In genomic region chr6:144216668-144217218, GRCh38 we compare ENCODE assay signal across 8 cellular contexts.
DNase-seq lines count a peak whose midpoint lies in the region; ATAC-seq, FAIRE-seq and TF ChIP-seq lines count a peak whose summit lies in the region.

No MANE protein-coding gene starts in this region.

- no peak for FAIRE-seq in HTR-8/SVneo (lab: Jason Lieb, UNC)

- H3K4me1 Mint-ChIP-seq in activated naive CD8-positive, alpha-beta T cell treated with anti-CD3 and anti-CD28 coated beads, Interleukin-2, amount 50 U/mL, for 24 hours, result peaks cover 38% of the 10 kb centered on the region

- peak; percentile 45 for ATAC-seq in GM21526 (IDR thresholded peaks at IDR 0.05; ENCODE audit: low FRiP score, unreplicated experiment)
- ATAC-seq in activated naive CD8-positive, alpha-beta T cell treated with anti-CD3 and anti-CD28 coated beads, Interleukin-2, amount 50 U/mL, for 24 hours, result peak; percentile 55

- no peaks in the 10 kb centered on the region for H3K9me3 ChIP-seq in iPS-18a (ENCODE audit: control insufficient read depth, low read depth, low read length)

- peak overlapping the region; percentile 81 for H3K4me3 ChIP-seq in iPS-18a (ENCODE audit: low read length)

- H3K4me3 Mint-ChIP-seq in activated naive CD8-positive, alpha-beta T cell treated with anti-CD3 and anti-CD28 coated beads, Interleukin-2, amount 50 U/mL, for 24 hours, result peak overlapping the region; percentile 90

- peak overlapping the region; percentile 99 for H3K27ac Mint-ChIP-seq in activated naive CD8-positive, alpha-beta T cell treated with anti-CD3 and anti-CD28 coated beads, Interleukin-2, amount 50 U/mL, for 24 hours

- H3K36me3 ChIP-seq in iPS-18a (ENCODE audit: control insufficient read depth, low read depth, low read length), result no peaks in the 10 kb centered on the region

- H3K27me3 Mint-ChIP-seq in activated naive CD8-positive, alpha-beta T cell treated with anti-CD3 and anti-CD28 coated beads, Interleukin-2, amount 50 U/mL, for 24 hours, result peaks cover 3% of the 10 kb centered on the region

- no peaks in the 10 kb centered on the region for H3K27me3 ChIP-seq in iPS-18a (ENCODE audit: control insufficient read depth, insufficient read depth, low read length)

- H3K9ac ChIP-seq in iPS-18a (ENCODE audit: low read length), result peak overlapping the region; percentile 72

- H3K4me1 ChIP-seq in iPS-18a (ENCODE audit: control insufficient read depth, low read depth, low read length), result peaks cover 9% of the 10 kb centered on the region

- peak; percentile 78 for DNase-seq in GM10266 (ENCODE audit: extremely low spot score)
- peak; percentile 48 for DNase-seq in HTR-8/SVneo (ENCODE audit: insufficient read length, low spot score)
- peak; percentile 74 for DNase-seq in activated naive CD8-positive, alpha-beta T cell treated with anti-CD3 and anti-CD28 coated beads, Interleukin-2, amount 50 U/mL, for 24 hours
- peak in 4 of 6 experiments; percentile 56 to 74 (median 72) for DNase-seq in stimulated activated naive CD4-positive, alpha-beta T cell (lab: John Stamatoyannopoulos, UW)
- no peak for DNase-seq in NCI-H128 (lab: John Stamatoyannopoulos, UW; ENCODE audit: unreplicated experiment)
- no peak for DNase-seq in G401 (ENCODE audit: low spot score)

- H3K36me3 Mint-ChIP-seq in activated naive CD8-positive, alpha-beta T cell treated with anti-CD3 and anti-CD28 coated beads, Interleukin-2, amount 50 U/mL, for 24 hours (ENCODE audit: low read depth), result peaks cover 5% of the 10 kb centered on the region

- no peak overlapping the region for H3K27ac ChIP-seq in iPS-18a (ENCODE audit: low read length)

- in situ Hi-C loops in G401 (cut with HindIII; ENCODE audit: low sequenced_read_pairs), result no loop called here

- H3K9me3 Mint-ChIP-seq in activated naive CD8-positive, alpha-beta T cell treated with anti-CD3 and anti-CD28 coated beads, Interleukin-2, amount 50 U/mL, for 24 hours, result peaks cover 5% of the 10 kb centered on the region

- peak; percentile 13 for TF ChIP-seq CTCF in GM10266 (IDR thresholded peaks at IDR 0.05; ENCODE audit: control insufficient read depth, insufficient read depth, low read depth, missing control alignments)

Comparison
In these comparisons a context has a peak if more than half of its experiments do, and no peak if none do; other contexts are left out.
1. DNase-seq: peak in GM10266 (single experiment), HTR-8/SVneo (single experiment), activated naive CD8-positive, alpha-beta T cell treated with anti-CD3 and anti-CD28 coated beads, Interleukin-2, amount 50 U/mL, for 24 hours (single experiment) and stimulated activated naive CD4-positive, alpha-beta T cell (4 of 6); none in NCI-H128 (single experiment) and G401 (single experiment).